In genomic region chr1:167472729-167473529, GRCh38 we compare ENCODE assay signal across 14 cellular contexts. TPM values are rescaled to one million over a fixed set of nuclear protein-coding genes. Genes with fewer than 3 reads are reported as not detected.
DNase-seq lines count a peak whose midpoint lies in the region; ATAC-seq and TF ChIP-seq lines count a peak whose summit lies in the region.
"Had no signal": no experiment of that assay in that cellular context is flagged by ENCODE, and none has a peak within 500 bp of the region (broad histone marks: within the 10 kb centered on the region; RNA-seq: fewer than 3 reads in every experiment).

No MANE protein-coding gene starts in this region.

- H3K4me2 ChIP-seq in DND-41 (ENCODE audit: insufficient read depth, low read length) (peak overlapping the region; percentile 64), PC-3 (ENCODE audit: low read length) (no peak overlapping the region)

- no peaks in the 10 kb centered on the region for H3K9me2 ChIP-seq in PC-3 (replicated peaks; ENCODE audit: low read length)

- no peaks in the 10 kb centered on the region for H3F3A ChIP-seq in PC-3 (ENCODE audit: low read length, unreplicated experiment)

- ATAC-seq in DND-41 (ENCODE audit: insufficient read depth, low read depth) (no peak), T-helper 17 cell (no peak), PC-3 (no peak)

- H2AFZ ChIP-seq in DND-41 (ENCODE audit: low read depth, low read length) = no peak overlapping the region
- no peak overlapping the region for H2AFZ ChIP-seq in PC-3 (ENCODE audit: low read length)

- TF ChIP-seq POLR2A in suprapubic skin (IDR thresholded peaks at IDR 0.05) = no peak

- H3K9me3 ChIP-seq in DND-41 (ENCODE audit: insufficient read depth, low read length, severe bottlenecking) (no peaks in the 10 kb centered on the region), T-helper 17 cell (ENCODE audit: control insufficient read depth, low read length, poor library complexity, severe bottlenecking) (no peaks in the 10 kb centered on the region), suprapubic skin (no peaks in the 10 kb centered on the region), PC-3 (ENCODE audit: low read length) (no peaks in the 10 kb centered on the region)
- H3K9me3 ChIP-seq: BE2C, HAP-1, ovary, stomach had no signal

- peaks cover 3% of the 10 kb centered on the region for H3K36me3 Mint-ChIP-seq in T-helper 17 cell (ENCODE audit: low read depth)
- H3K36me3 Mint-ChIP-seq in activated naive CD4-positive, alpha-beta T cell treated with anti-CD3 and anti-CD28 coated beads, Interleukin-2, amount 10 ng/mL, durations not matched to agents 7 days and 5 days = peaks cover 49% of the 10 kb centered on the region

- 85% methylated on average over 12 of the region's 12 CpGs for WGBS in suprapubic skin

- H3K9me3 Mint-ChIP-seq in activated naive CD4-positive, alpha-beta T cell treated with anti-CD3 and anti-CD28 coated beads, Interleukin-2, amount 10 ng/mL, durations not matched to agents 7 days and 5 days = peaks cover 4% of the 10 kb centered on the region

- H3K4me3 Mint-ChIP-seq in T-helper 17 cell = peak overlapping the region; percentile 36
- H3K4me3 Mint-ChIP-seq in activated naive CD4-positive, alpha-beta T cell treated with anti-CD3 and anti-CD28 coated beads, Interleukin-2, amount 10 ng/mL, durations not matched to agents 7 days and 5 days = peak overlapping the region; percentile 36

- POLR2A ChIA-PET in PC-3 (lab: Charles Lee; ENCODE audit: unreplicated experiment) = no interaction called here

- H3K27ac Mint-ChIP-seq in T-helper 17 cell = peak overlapping the region; percentile 98
- peak overlapping the region; percentile 70 for H3K27ac Mint-ChIP-seq in activated naive CD4-positive, alpha-beta T cell treated with anti-CD3 and anti-CD28 coated beads, Interleukin-2, amount 10 ng/mL, durations not matched to agents 7 days and 5 days

- peak overlapping the region; percentile 41 for H3K9ac ChIP-seq in DND-41 (ENCODE audit: low read depth, low read length)
- H3K9ac ChIP-seq in PC-3 (ENCODE audit: low read length) = no peak overlapping the region

- H3K27ac ChIP-seq in DND-41 (ENCODE audit: low read length) (peak overlapping the region; percentile 84), suprapubic skin (no peak overlapping the region), PC-3 (ENCODE audit: low read length) (no peak overlapping the region)
- H3K27ac ChIP-seq: ovary, stomach had no signal

- intact Hi-C loops in PC-3 (cut with micrococcal nuclease) = no loop called here

- H4K20me1 ChIP-seq in DND-41 (ENCODE audit: insufficient read depth, low read length) (peaks cover 7% of the 10 kb centered on the region), PC-3 (ENCODE audit: low read length) (no peaks in the 10 kb centered on the region)

- no peak for TF ChIP-seq CTCF in DND-41 (IDR thresholded peaks at IDR 0.05; ENCODE audit: borderline replicate concordance, extremely low read depth, low read length, poor library complexity, severe bottlenecking)
- TF ChIP-seq CTCF in suprapubic skin (IDR thresholded peaks at IDR 0.05) = no peak
- no peak for TF ChIP-seq CTCF in PC-3 (conservative IDR thresholded peaks at IDR 0.05; ENCODE audit: low read depth, low read length)

- DNase-seq in DND-41 (peak; percentile 45), T-helper 17 cell (no peak), putamen (ENCODE audit: low spot score) (peak; percentile 20), T1000 (lab: John Stamatoyannopoulos, UW) (no peak), suprapubic skin (ENCODE audit: low spot score in 2 of 2) (no peak), T-helper 9 cell (no peak), PC-3 (no peak)
- no peak for DNase-seq in activated naive CD4-positive, alpha-beta T cell treated with anti-CD3 and anti-CD28 coated beads, Interleukin-2, amount 10 ng/mL, durations not matched to agents 7 days and 5 days
- DNase-seq: BE2C, NCI-H1105 treated with DMSO at 0.1 percent for 48 hours, NCI-H510A treated with DMSO at 0.1 percent for 48 hours, ovary, stomach had no signal

- H3K4me1 ChIP-seq in DND-41 (ENCODE audit: insufficient read depth, low read length) = peaks cover 63% of the 10 kb centered on the region
- no peaks in the 10 kb centered on the region for H3K4me1 ChIP-seq in suprapubic skin
- no peaks in the 10 kb centered on the region for H3K4me1 ChIP-seq in PC-3 (ENCODE audit: insufficient read depth, low read length)
- H3K4me1 ChIP-seq: BE2C had no signal

- peaks cover 53% of the 10 kb centered on the region for H3K4me1 Mint-ChIP-seq in T-helper 17 cell
- peaks cover 85% of the 10 kb centered on the region for H3K4me1 Mint-ChIP-seq in activated naive CD4-positive, alpha-beta T cell treated with anti-CD3 and anti-CD28 coated beads, Interleukin-2, amount 10 ng/mL, durations not matched to agents 7 days and 5 days

- H3K27me3 Mint-ChIP-seq in T-helper 17 cell = no peaks in the 10 kb centered on the region
- no peaks in the 10 kb centered on the region for H3K27me3 Mint-ChIP-seq in activated naive CD4-positive, alpha-beta T cell treated with anti-CD3 and anti-CD28 coated beads, Interleukin-2, amount 10 ng/mL, durations not matched to agents 7 days and 5 days

- peak overlapping the region in 1 of 2 experiments; percentile 41; a peak in 2 of 4 replicates for H3K4me3 ChIP-seq in DND-41 (ENCODE audit: low read depth in 1 of 2, low read length in 2 of 2)
- H3K4me3 ChIP-seq in suprapubic skin = no peak overlapping the region
- H3K4me3 ChIP-seq in PC-3 (ENCODE audit: low read length) = no peak overlapping the region
- H3K4me3 ChIP-seq: HAP-1, ovary, stomach had no signal

- H3K79me2 ChIP-seq in DND-41 (ENCODE audit: insufficient read depth, low read length) (peaks cover 87% of the 10 kb centered on the region), PC-3 (ENCODE audit: low read length) (no peaks in the 10 kb centered on the region)

- TF ChIP-seq EP300 in suprapubic skin (IDR thresholded peaks at IDR 0.05) = no peak

- H3K27me3 ChIP-seq in DND-41 (ENCODE audit: insufficient read depth, low read length, poor library complexity) (no peaks in the 10 kb centered on the region), suprapubic skin (no peaks in the 10 kb centered on the region), PC-3 (ENCODE audit: low read length) (peaks cover 18% of the 10 kb centered on the region)
- H3K27me3 ChIP-seq: BE2C, ovary had no signal

- H3K36me3 ChIP-seq in DND-41 (ENCODE audit: insufficient read depth, low read length) (peaks cover 17% of the 10 kb centered on the region), suprapubic skin (no peaks in the 10 kb centered on the region), PC-3 (ENCODE audit: low read depth, low read length) (no peaks in the 10 kb centered on the region)
- H3K36me3 ChIP-seq: BE2C, HAP-1, ovary, stomach had no signal

- CTCF ChIA-PET in activated naive CD4-positive, alpha-beta T cell treated with anti-CD3 and anti-CD28 coated beads, Interleukin-2, amount 10 ng/mL, durations not matched to agents 7 days and 5 days (lab: Charles Lee) = interaction anchor here (1.4 to 1.6 kb wide), 3 partner anchors 8 to 68 kb away, joined by 4 to 5 read pairs (median 4); no protein-coding TSS in a partner anchor
- CTCF ChIA-PET in PC-3 (lab: Charles Lee) = no interaction called here

- BruUV-seq in PC-3 (replicated peaks; lab: Mats Ljungman, UMichigan) = no TSS peak

RNA-seq across cellular contexts. Expression of gene CD247, which starts 45.4 kb away (rescaled TPM):
- total RNA-seq in T-helper 17 cell (100 to 1,000 TPM; 265 to 295 TPM), suprapubic skin (under 1 TPM in 2 of 4 donors, not detected in 2; 0.30 to 0.76 TPM), PC-3 (2014; rRNA removed) (0.17 TPM in 1 of 2 replicates, not detected in the other)

Comparison
In these comparisons a context has a peak if more than half of its experiments do, and no peak if none do; other contexts are left out.
1. DNase-seq: peak in DND-41 (single experiment) and putamen (single experiment); none in T-helper 17 cell (0 of 3), activated naive CD4-positive, alpha-beta T cell treated with anti-CD3 and anti-CD28 coated beads, Interleukin-2, amount 10 ng/mL, durations not matched to agents 7 days and 5 days (single experiment), T1000 (single experiment), suprapubic skin (0 of 2), T-helper 9 cell (single experiment) and PC-3 (single experiment).
2. RNA of gene CD247, which starts 45.4 kb away (total RNA-seq): 265 to 295 TPM in T-helper 17 cell; 0.30 to 0.76 TPM in suprapubic skin and 0.17 TPM in PC-3; every median in the first group is over 100 times any median in the second.